6 cellular contexts compared by ENCODE assay signal in the genomic region with DNA sequence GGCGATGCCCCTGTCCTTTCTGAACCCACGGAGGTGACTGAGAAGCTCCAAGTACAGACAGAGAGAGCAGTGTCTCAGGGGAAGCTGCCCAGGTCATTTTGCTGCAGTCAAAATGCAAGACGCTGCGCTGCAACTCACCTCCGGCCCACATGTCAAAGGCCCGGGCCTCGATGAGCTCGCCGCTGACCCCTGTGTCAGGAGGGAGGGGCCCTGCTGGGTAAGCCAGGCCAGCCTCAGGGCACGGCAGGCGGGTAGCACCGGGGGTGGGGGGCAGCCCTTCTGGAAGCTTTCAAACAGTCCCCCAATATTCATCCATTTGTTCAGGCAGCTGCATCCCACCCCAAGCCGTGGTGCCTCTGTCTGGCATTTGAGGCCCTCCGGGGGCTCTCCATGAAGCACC.
"Had no signal": no experiment of that assay in that cellular context is flagged by ENCODE, and none has a peak within 500 bp of the region (broad histone marks: within the 10 kb centered on the region; RNA-seq: fewer than 3 reads in every experiment).

No MANE protein-coding gene starts in this region.

- H3K4me1 ChIP-seq: HAP-1 had no signal

- H3K4me3 ChIP-seq: GM23338, HAP-1 had no signal

- DNase-seq: HFFc6, IMR-90, KBM-7 had no signal

- H3K9me3 Mint-ChIP-seq: GM23338, HFFc6 had no signal

- H3K9me3 ChIP-seq: HAP-1 had no signal

- H2AFZ ChIP-seq: GM23338 had no signal

- H3K4me3 Mint-ChIP-seq: GM23338, HFFc6 had no signal

- H3K27ac Mint-ChIP-seq: GM23338, HFFc6 had no signal

- ATAC-seq: GM23338, HCT116 had no signal

- H3K4me2 ChIP-seq: GM23338 had no signal

- H3K4me1 Mint-ChIP-seq: GM23338 had no signal
